In genomic region chr4:148022975-148023374, GRCh38 we compare ENCODE assay signal across 18 cellular contexts.
DNase-seq lines count a peak whose midpoint lies in the region; ATAC-seq, FAIRE-seq and TF ChIP-seq lines count a peak whose summit lies in the region.
"Had no signal": no experiment of that assay in that cellular context is flagged by ENCODE, and none has a peak within 500 bp of the region (broad histone marks: within the 10 kb centered on the region; RNA-seq: fewer than 3 reads in every experiment).

No MANE protein-coding gene starts in this region.

- H3K4me1 Mint-ChIP-seq in CD4-positive, alpha-beta memory T cell, result peaks cover 0 to 3% (median 0%) of the 10 kb centered on the region in 4 donors

- CTCF ChIA-PET in CD4-positive, alpha-beta memory T cell (lab: Charles Lee; ENCODE audit: partially characterized antibody), result interaction anchor here (0.6 to 1.1 kb wide), 2 partner anchors 34 to 38 kb away, joined by 3 read pairs; no protein-coding TSS in a partner anchor

- peak overlapping the region in 2 of 7 donors; percentile 6 to 10 for H3K27ac Mint-ChIP-seq in CD4-positive, alpha-beta memory T cell

- H3K36me3 ChIP-seq in MG63 (no peaks in the 10 kb centered on the region), psoas muscle (ENCODE audit: insufficient read depth in 1 of 2, low read depth in 1 of 2) (no peaks in the 10 kb centered on the region), uterus (no peaks in the 10 kb centered on the region)
- H3K36me3 ChIP-seq in CD4-positive, alpha-beta memory T cell (ENCODE audit: insufficient read depth, low read length), result no peaks in the 10 kb centered on the region
- H3K36me3 ChIP-seq: SJCRH30 had no signal

- H3K36me3 Mint-ChIP-seq in CD4-positive, alpha-beta memory T cell, result peaks cover 4 to 15% of the 10 kb centered on the region in 2 donors

- no peaks in the 10 kb centered on the region for H3K27me3 Mint-ChIP-seq in CD4-positive, alpha-beta memory T cell

- peaks cover 0 to 3% (median under 1%) of the 10 kb centered on the region in 8 donors for H3K9me3 Mint-ChIP-seq in CD4-positive, alpha-beta memory T cell

- ATAC-seq in psoas muscle (peak in 1 of 4 donors; percentile 3), HG02840 (IDR thresholded peaks at IDR 0.05; ENCODE audit: low FRiP score, unreplicated experiment) (no peak)

- H3K27me3 ChIP-seq in MG63, result no peaks in the 10 kb centered on the region
- no peaks in the 10 kb centered on the region for H3K27me3 ChIP-seq in psoas muscle (ENCODE audit: insufficient read depth in 3 of 3, low read length in 2 of 3)
- no peaks in the 10 kb centered on the region for H3K27me3 ChIP-seq in uterus
- H3K27me3 ChIP-seq in CD4-positive, alpha-beta memory T cell (ENCODE audit: insufficient read depth, low read length), result no peaks in the 10 kb centered on the region
- H3K27me3 ChIP-seq: SJCRH30 had no signal

- H3K9me3 ChIP-seq in MG63, result no peaks in the 10 kb centered on the region
- H3K9me3 ChIP-seq in psoas muscle, result no peaks in the 10 kb centered on the region
- H3K9me3 ChIP-seq in uterus, result no peaks in the 10 kb centered on the region
- H3K9me3 ChIP-seq in CD4-positive, alpha-beta memory T cell (ENCODE audit: control insufficient read depth in 1 of 2, low read length in 2 of 2), result no peaks in the 10 kb centered on the region
- H3K9me3 ChIP-seq: SJCRH30 had no signal

- no peak for TF ChIP-seq POLR2A in uterus (IDR thresholded peaks at IDR 0.05)

- WGBS in psoas muscle, 3 donors, result 41 to 66% (median 42%) methylated on average over 6 of the region's 6 CpGs

- POLR2A ChIA-PET in CD4-positive, alpha-beta memory T cell (lab: Charles Lee; ENCODE audit: partially characterized antibody), result interaction anchor here (1.3 kb wide), 1 partner anchor 419 kb away, joined by 3 read pairs; the partner anchor contains the start of gene NR3C2

- no peak overlapping the region for H3K4me3 Mint-ChIP-seq in CD4-positive, alpha-beta memory T cell

- DNase-seq in MG63 (no peak), psoas muscle (no peak), uterus (no peak), occipital lobe (lab: John Stamatoyannopoulos, UW) (no peak)
- no peak for DNase-seq in CD4-positive, alpha-beta memory T cell
- DNase-seq: Calu3, H7, KBM-7, NCI-H1092, NCI-H146, NCI-H2081, NCI-H510A, NCI-H82, PC-9, SJCRH30 had no signal

- intact Hi-C loops in psoas muscle (cut with DNase I) (no loop called here), uterus (cut with DNase I; ENCODE audit: low total_unique reads) (no loop called here)
- intact Hi-C loops in CD4-positive, alpha-beta memory T cell (cut with micrococcal nuclease), result loop anchor here (10.0 kb wide), 1 partner anchor 752 kb away; no protein-coding TSS in a partner anchor

- no peak for TF ChIP-seq CTCF in psoas muscle (IDR thresholded peaks at IDR 0.05)
- no peak for TF ChIP-seq CTCF in uterus (IDR thresholded peaks at IDR 0.05)

- peak; percentile 99 for FAIRE-seq in endometrium (lab: Jason Lieb, UNC)
- FAIRE-seq: GM19239 had no signal

- peak overlapping the region; percentile 23; the same call in 1 of the 2 replicates for H3K4me3 ChIP-seq in MG63
- H3K4me3 ChIP-seq in psoas muscle, result peak overlapping the region; percentile 62
- H3K4me3 ChIP-seq in uterus, result no peak overlapping the region
- no peak overlapping the region for H3K4me3 ChIP-seq in CD4-positive, alpha-beta memory T cell (ENCODE audit: low read length in 2 of 2)
- H3K4me3 ChIP-seq: PC-9, SJCRH30 had no signal

- H3K4me1 ChIP-seq in psoas muscle (peaks cover 67% of the 10 kb centered on the region), uterus (no peaks in the 10 kb centered on the region)
- no peaks in the 10 kb centered on the region for H3K4me1 ChIP-seq in CD4-positive, alpha-beta memory T cell (ENCODE audit: insufficient read depth, low read length)
- H3K4me1 ChIP-seq: SJCRH30 had no signal

- H3K27ac ChIP-seq in psoas muscle (peak overlapping the region; percentile 81), uterus (peak overlapping the region; percentile 13 to 39)
- no peak overlapping the region for H3K27ac ChIP-seq in CD4-positive, alpha-beta memory T cell (ENCODE audit: low read depth, low read length)
- H3K27ac ChIP-seq: PC-9, SJCRH30 had no signal

Comparison
In these comparisons a context has a peak if more than half of its experiments do, and no peak if none do; other contexts are left out.
1. H3K4me3 ChIP-seq: peak in MG63 (single experiment) and psoas muscle (single experiment); none in uterus (0 of 2) and CD4-positive, alpha-beta memory T cell (0 of 2).